ENCODE assay signal across 1 cellular context in genomic region chr20:49397525-49397924, GRCh38.
TF ChIP-seq lines count a peak whose summit lies in the region.

No MANE protein-coding gene starts in this region.

TF ChIP-seq in SK-N-SH treated with all-trans-retinoic acid at 6 μM for 48 hours, 23 proteins besides CTCF, POLR2A, EP300 and RAD21 (continued from another document):
- TF ChIP-seq CSRNP3 (CRISPR knock-in tag; IDR thresholded peaks at IDR 0.05): no peak
TF ChIP-seq in SK-N-SH treated with all-trans-retinoic acid at 6 μM for 48 hours: peak in this region for 0.
